ENCODE assay signal across 28 cellular contexts in the genomic region with DNA sequence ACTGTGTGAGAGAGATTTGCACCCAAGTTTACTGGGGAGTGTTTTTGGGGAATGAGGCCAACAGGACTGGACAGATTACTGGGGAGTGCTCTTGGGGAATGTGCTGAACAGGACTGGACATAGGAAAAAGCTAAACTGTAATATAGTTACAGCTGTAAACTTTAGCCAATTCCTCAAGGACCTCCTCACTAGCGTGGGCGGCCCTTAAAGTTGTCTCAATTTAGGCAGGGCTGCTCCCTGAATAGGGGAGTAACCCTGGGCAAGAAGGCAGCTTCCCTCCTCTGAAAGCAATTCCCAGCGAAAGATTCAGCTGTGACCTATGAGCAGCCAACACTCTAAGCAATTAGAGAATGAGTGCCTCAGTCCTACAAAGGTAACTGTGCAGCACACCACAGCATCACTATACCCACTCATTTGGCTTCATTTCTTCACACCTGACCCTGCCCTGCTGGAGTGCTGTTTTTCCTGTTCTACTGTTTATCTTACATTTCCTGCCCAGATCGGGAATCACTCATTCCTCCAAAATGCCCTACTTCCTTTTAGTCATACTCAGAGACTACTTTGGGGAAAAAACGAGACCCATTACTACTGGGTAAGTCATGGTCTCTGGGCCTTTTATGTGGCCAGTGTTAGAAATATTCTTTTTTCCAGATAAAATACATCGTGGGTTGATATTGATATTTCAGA. TPM values are rescaled to one million over a fixed set of nuclear protein-coding genes. Genes with fewer than 3 reads are reported as not detected.
DNase-seq lines count a peak whose midpoint lies in the region; ATAC-seq and TF ChIP-seq lines count a peak whose summit lies in the region.
"Had no signal": no experiment of that assay in that cellular context is flagged by ENCODE, and none has a peak within 500 bp of the region (broad histone marks: within the 10 kb centered on the region; RNA-seq: fewer than 3 reads in every experiment).

No MANE protein-coding gene starts in this region.

- H3K27me3 ChIP-seq in heart right ventricle = no peaks in the 10 kb centered on the region
- no peaks in the 10 kb centered on the region for H3K27me3 ChIP-seq in right atrium auricular region
- H3K27me3 ChIP-seq in left lung = no peaks in the 10 kb centered on the region
- H3K27me3 ChIP-seq: ascending aorta, colonic mucosa, gastrocnemius medialis, neutrophil, upper lobe of right lung had no signal

- WGBS in heart right ventricle, 2 donors = 59 to 63% methylated on average over 6 of the region's 6 CpGs

- intact Hi-C loops in heart right ventricle (cut with DNase I) (no loop called here), left lung (cut with DNase I) (no loop called here), OCI-LY7 (cut with micrococcal nuclease; ENCODE audit: unreplicated experiment) (no loop called here)

- H3K9me3 ChIP-seq in heart right ventricle (no peaks in the 10 kb centered on the region), right atrium auricular region (no peaks in the 10 kb centered on the region), left lung (no peaks in the 10 kb centered on the region), OCI-LY7 (ENCODE audit: low read length) (no peaks in the 10 kb centered on the region)
- H3K9me3 ChIP-seq: ascending aorta, colonic mucosa, gastrocnemius medialis, neutrophil, SK-N-SH, upper lobe of right lung had no signal

- no peaks in the 10 kb centered on the region for H3K79me2 ChIP-seq in OCI-LY7 (ENCODE audit: insufficient read depth, low read depth, low read length)

- TF ChIP-seq CTCF in heart right ventricle (IDR thresholded peaks at IDR 0.05) = no peak
- TF ChIP-seq CTCF in right atrium auricular region (IDR thresholded peaks at IDR 0.05) = no peak
- TF ChIP-seq CTCF in choroid plexus epithelial cell (conservative IDR thresholded peaks at IDR 0.05; ENCODE audit: low read depth, low read length) = no peak
- TF ChIP-seq CTCF in left lung (IDR thresholded peaks at IDR 0.05) = no peak
- TF ChIP-seq CTCF in OCI-LY7 (conservative IDR thresholded peaks at IDR 0.05; ENCODE audit: low read length) = no peak

- ATAC-seq in heart right ventricle = peak in 5 of 8 donors; percentile 38 to 70 (median 46)
- ATAC-seq in left lung = no peak
- no peak for ATAC-seq in HG03457 (IDR thresholded peaks at IDR 0.05; ENCODE audit: unreplicated experiment)
- ATAC-seq: activated CD8-positive, alpha-beta T cell treated with anti-CD3 and anti-CD28 coated beads for 36 hours; gastrocnemius medialis; GM12878; Panc1; stimulated activated naive CD8-positive, alpha-beta T cell treated with anti-CD3 and anti-CD28 coated beads, Interleukin-15, Interleukin-2, amounts not matched to agents 100 U/mL and 50 U/mL, for 24 hours; upper lobe of right lung had no signal

- BruUV-seq in OCI-LY7 (replicated peaks; lab: Mats Ljungman, UMichigan) = no TSS peak

- H3K4me1 ChIP-seq in heart right ventricle (peaks cover 0 to 7% (median 0%) of the 10 kb centered on the region in 9 donors), right atrium auricular region (peaks cover 0 to 3% of the 10 kb centered on the region in 2 donors), left lung (no peaks in the 10 kb centered on the region), OCI-LY7 (ENCODE audit: insufficient read depth, low read length, poor library complexity, severe bottlenecking) (no peaks in the 10 kb centered on the region)
- H3K4me1 ChIP-seq: ascending aorta, colonic mucosa, gastrocnemius medialis, upper lobe of right lung had no signal

- DNase-seq in heart right ventricle (no peak), right atrium auricular region (ENCODE audit: low spot score) (no peak), choroid plexus epithelial cell (ENCODE audit: low read depth) (peak; percentile 10), kidney tubule cell (ENCODE audit: low spot score) (peak; percentile 56), left lung (no peak), HCEC 1CT (no peak), OCI-LY7 (ENCODE audit: low spot score) (no peak)
- DNase-seq: activated CD4-positive, CD25-positive, alpha-beta regulatory T cell; activated CD8-positive, alpha-beta T cell treated with anti-CD3 and anti-CD28 coated beads for 36 hours; activated naive CD4-positive, alpha-beta T cell treated with anti-CD3 and anti-CD28 coated beads for 36 hours; activated T-cell treated with anti-CD3 and anti-CD28 coated beads, Interleukin-2, amount 50 U/mL, for 1 hour; colonic mucosa; DMS 273 treated with DMSO at 0.1 percent for 48 hours; gastrocnemius medialis; NCI-H1436 treated with DMSO at 0.1 percent for 48 hours; NCI-H82; retina; SK-N-SH; stimulated activated naive CD8-positive, alpha-beta T cell treated with anti-CD3 and anti-CD28 coated beads, Interleukin-15, Interleukin-2, amounts not matched to agents 100 U/mL and 50 U/mL, for 24 hours; upper lobe of right lung had no signal

- no peak overlapping the region for H3K27ac ChIP-seq in heart right ventricle
- no peak overlapping the region for H3K27ac ChIP-seq in right atrium auricular region
- H3K27ac ChIP-seq in left lung = no peak overlapping the region
- no peak overlapping the region for H3K27ac ChIP-seq in OCI-LY7 (ENCODE audit: low read depth, low read length, poor library complexity, severe bottlenecking)
- H3K27ac ChIP-seq: ascending aorta, C4-2B, colonic mucosa, gastrocnemius medialis, neutrophil, upper lobe of right lung had no signal

- POLR2A ChIA-PET in OCI-LY7 (lab: Charles Lee) = no interaction called here

- CTCF ChIA-PET in OCI-LY7 (lab: Charles Lee; ENCODE audit: unreplicated experiment) = no interaction called here

- H3K4me3 ChIP-seq in heart right ventricle (no peak overlapping the region), right atrium auricular region (no peak overlapping the region), choroid plexus epithelial cell (ENCODE audit: low read depth, low read length) (no peak overlapping the region), left lung (no peak overlapping the region), OCI-LY7 (ENCODE audit: low read depth, low read length, poor library complexity, severe bottlenecking) (no peak overlapping the region)
- H3K4me3 ChIP-seq: ascending aorta, colonic mucosa, gastrocnemius medialis, GM12878, upper lobe of right lung had no signal

- H3K4me2 ChIP-seq in OCI-LY7 (ENCODE audit: low read length) = no peak overlapping the region
- H3K4me2 ChIP-seq: SK-N-SH had no signal

- no peaks in the 10 kb centered on the region for H3K9me2 ChIP-seq in OCI-LY7 (ENCODE audit: insufficient read depth, low read length)

- H2AFZ ChIP-seq in OCI-LY7 (ENCODE audit: low read length) = no peak overlapping the region

- no peaks in the 10 kb centered on the region for H4K20me1 ChIP-seq in OCI-LY7 (ENCODE audit: insufficient read depth, low read length)

- no peaks in the 10 kb centered on the region for H3K36me3 ChIP-seq in heart right ventricle
- no peaks in the 10 kb centered on the region for H3K36me3 ChIP-seq in right atrium auricular region
- H3K36me3 ChIP-seq in left lung = no peaks in the 10 kb centered on the region
- H3K36me3 ChIP-seq in OCI-LY7 (ENCODE audit: insufficient read depth, low read length) = no peaks in the 10 kb centered on the region
- H3K36me3 ChIP-seq: ascending aorta, colonic mucosa, gastrocnemius medialis, neutrophil, upper lobe of right lung had no signal

RNA-seq across cellular contexts. Expression of gene TRIM42, which starts 41.3 kb away (rescaled TPM):
- total RNA-seq in heart right ventricle = not detected
- not detected for polyA plus RNA-seq in heart right ventricle
- not detected for total RNA-seq in right atrium auricular region
- total RNA-seq in left lung = not detected
- not detected in 2 replicates for total RNA-seq in OCI-LY7 (2014; rRNA removed; shearing (Covaris generic))
- not detected in 2 replicates for total RNA-seq in OCI-LY7 (2022)
- total RNA-seq: A673; activated CD8-positive, alpha-beta T cell treated with anti-CD3 and anti-CD28 coated beads for 36 hours; activated naive CD4-positive, alpha-beta T cell treated with anti-CD3 and anti-CD28 coated beads for 36 hours; ascending aorta; colonic mucosa; gastrocnemius medialis; GM12878; liver; upper lobe of right lung had no signal
- polyA plus RNA-seq: liver, SK-N-SH had no signal

Comparison
In these comparisons a context has a peak if more than half of its experiments do, and no peak if none do; other contexts are left out.
1. ATAC-seq: peak in heart right ventricle (5 of 8); none in left lung (single experiment) and HG03457 (single experiment).
2. DNase-seq: peak in choroid plexus epithelial cell (single experiment) and kidney tubule cell (single experiment); none in heart right ventricle (0 of 2), right atrium auricular region (single experiment), left lung (0 of 2), HCEC 1CT (single experiment) and OCI-LY7 (single experiment).